Comparison of ENCODE assay signal across 2 cellular contexts in the genomic region with DNA sequence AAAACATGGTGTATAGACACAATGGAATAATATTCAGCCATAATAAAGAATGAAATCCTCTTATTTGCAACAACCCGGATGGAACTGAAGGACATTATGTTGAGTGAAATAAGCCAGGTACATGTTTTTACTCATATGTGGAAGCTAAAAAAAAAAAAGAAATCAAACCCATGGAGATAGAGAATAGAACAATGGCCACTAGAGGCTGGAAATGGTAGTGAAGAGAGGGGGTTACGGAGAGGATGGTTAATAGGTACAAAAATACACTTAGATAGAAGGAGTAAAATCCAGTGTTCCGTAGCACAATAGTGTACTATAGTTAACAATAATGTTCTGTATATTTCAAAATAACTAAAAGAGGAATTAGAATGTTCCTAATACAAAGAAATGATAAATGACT.
TF ChIP-seq lines count a peak whose summit lies in the region.

No MANE protein-coding gene starts in this region.

TF ChIP-seq in IMR-90, 13 proteins besides CTCF, POLR2A, EP300 and RAD21:
- TF ChIP-seq CHD1 (IDR thresholded peaks at IDR 0.05; ENCODE audit: low read depth, low read length) (no peak), CEBPB (IDR thresholded peaks at IDR 0.05; ENCODE audit: low read depth, low read length) (no peak)
- TF ChIP-seq, protein P1, sequence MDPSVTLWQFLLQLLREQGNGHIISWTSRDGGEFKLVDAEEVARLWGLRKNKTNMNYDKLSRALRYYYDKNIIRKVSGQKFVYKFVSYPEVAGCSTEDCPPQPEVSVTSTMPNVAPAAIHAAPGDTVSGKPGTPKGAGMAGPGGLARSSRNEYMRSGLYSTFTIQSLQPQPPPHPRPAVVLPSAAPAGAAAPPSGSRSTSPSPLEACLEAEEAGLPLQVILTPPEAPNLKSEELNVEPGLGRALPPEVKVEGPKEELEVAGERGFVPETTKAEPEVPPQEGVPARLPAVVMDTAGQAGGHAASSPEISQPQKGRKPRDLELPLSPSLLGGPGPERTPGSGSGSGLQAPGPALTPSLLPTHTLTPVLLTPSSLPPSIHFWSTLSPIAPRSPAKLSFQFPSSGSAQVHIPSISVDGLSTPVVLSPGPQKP (IDR thresholded peaks at IDR 0.05; ENCODE audit: borderline replicate concordance, low read depth, low read length) = no peak

TF ChIP-seq in GM12878, 131 proteins besides CTCF, POLR2A, EP300 and RAD21:
- TF ChIP-seq NR2F1 (conservative IDR thresholded peaks at IDR 0.05) = no peak
- no peak for TF ChIP-seq NR2C2 (IDR thresholded peaks at IDR 0.05; ENCODE audit: borderline replicate concordance, control insufficient read depth, insufficient read length, low read depth)
- TF ChIP-seq ZNF274 (IDR thresholded peaks at IDR 0.05; ENCODE audit: insufficient read depth, insufficient read length) = no peak
- no peak for TF ChIP-seq SUPT20H (IDR thresholded peaks at IDR 0.05; ENCODE audit: borderline replicate concordance, control insufficient read depth, low read depth, low read length)
- TF ChIP-seq CHD2 (IDR thresholded peaks at IDR 0.05; ENCODE audit: borderline replicate concordance, low read depth, low read length) = no peak
- TF ChIP-seq RB1 (IDR thresholded peaks at IDR 0.05; ENCODE audit: borderline replicate concordance) = no peak
- no peak for TF ChIP-seq ZNF217 (IDR thresholded peaks at IDR 0.05)
- no peak for TF ChIP-seq NFIC (IDR thresholded peaks at IDR 0.05; ENCODE audit: low read depth, low read length)
- TF ChIP-seq, protein P2, sequence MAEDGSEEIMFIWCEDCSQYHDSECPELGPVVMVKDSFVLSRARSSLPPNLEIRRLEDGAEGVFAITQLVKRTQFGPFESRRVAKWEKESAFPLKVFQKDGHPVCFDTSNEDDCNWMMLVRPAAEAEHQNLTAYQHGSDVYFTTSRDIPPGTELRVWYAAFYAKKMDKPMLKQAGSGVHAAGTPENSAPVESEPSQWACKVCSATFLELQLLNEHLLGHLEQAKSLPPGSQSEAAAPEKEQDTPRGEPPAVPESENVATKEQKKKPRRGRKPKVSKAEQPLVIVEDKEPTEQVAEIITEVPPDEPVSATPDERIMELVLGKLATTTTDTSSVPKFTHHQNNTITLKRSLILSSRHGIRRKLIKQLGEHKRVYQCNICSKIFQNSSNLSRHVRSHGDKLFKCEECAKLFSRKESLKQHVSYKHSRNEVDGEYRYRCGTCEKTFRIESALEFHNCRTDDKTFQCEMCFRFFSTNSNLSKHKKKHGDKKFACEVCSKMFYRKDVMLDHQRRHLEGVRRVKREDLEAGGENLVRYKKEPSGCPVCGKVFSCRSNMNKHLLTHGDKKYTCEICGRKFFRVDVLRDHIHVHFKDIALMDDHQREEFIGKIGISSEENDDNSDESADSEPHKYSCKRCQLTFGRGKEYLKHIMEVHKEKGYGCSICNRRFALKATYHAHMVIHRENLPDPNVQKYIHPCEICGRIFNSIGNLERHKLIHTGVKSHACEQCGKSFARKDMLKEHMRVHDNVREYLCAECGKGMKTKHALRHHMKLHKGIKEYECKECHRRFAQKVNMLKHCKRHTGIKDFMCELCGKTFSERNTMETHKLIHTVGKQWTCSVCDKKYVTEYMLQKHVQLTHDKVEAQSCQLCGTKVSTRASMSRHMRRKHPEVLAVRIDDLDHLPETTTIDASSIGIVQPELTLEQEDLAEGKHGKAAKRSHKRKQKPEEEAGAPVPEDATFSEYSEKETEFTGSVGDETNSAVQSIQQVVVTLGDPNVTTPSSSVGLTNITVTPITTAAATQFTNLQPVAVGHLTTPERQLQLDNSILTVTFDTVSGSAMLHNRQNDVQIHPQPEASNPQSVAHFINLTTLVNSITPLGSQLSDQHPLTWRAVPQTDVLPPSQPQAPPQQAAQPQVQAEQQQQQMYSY (CRISPR knock-in tag; IDR thresholded peaks at IDR 0.05) = no peak
- no peak for TF ChIP-seq CHD4 (IDR thresholded peaks at IDR 0.05)
- TF ChIP-seq SP1 (IDR thresholded peaks at IDR 0.05; ENCODE audit: low read depth, low read length) = no peak
- no peak for TF ChIP-seq ZZZ3 (IDR thresholded peaks at IDR 0.05; ENCODE audit: control insufficient read depth, insufficient read length, low read depth)
- no peak for TF ChIP-seq TCF12 (IDR thresholded peaks at IDR 0.05; ENCODE audit: low read depth, low read length)
- TF ChIP-seq KDM1A (IDR thresholded peaks at IDR 0.05; ENCODE audit: borderline replicate concordance) = no peak
- no peak for TF ChIP-seq HDAC6 (IDR thresholded peaks at IDR 0.05; ENCODE audit: unreplicated experiment)
